Comparison of ENCODE assay signal across 11 cellular contexts in the genomic region with DNA sequence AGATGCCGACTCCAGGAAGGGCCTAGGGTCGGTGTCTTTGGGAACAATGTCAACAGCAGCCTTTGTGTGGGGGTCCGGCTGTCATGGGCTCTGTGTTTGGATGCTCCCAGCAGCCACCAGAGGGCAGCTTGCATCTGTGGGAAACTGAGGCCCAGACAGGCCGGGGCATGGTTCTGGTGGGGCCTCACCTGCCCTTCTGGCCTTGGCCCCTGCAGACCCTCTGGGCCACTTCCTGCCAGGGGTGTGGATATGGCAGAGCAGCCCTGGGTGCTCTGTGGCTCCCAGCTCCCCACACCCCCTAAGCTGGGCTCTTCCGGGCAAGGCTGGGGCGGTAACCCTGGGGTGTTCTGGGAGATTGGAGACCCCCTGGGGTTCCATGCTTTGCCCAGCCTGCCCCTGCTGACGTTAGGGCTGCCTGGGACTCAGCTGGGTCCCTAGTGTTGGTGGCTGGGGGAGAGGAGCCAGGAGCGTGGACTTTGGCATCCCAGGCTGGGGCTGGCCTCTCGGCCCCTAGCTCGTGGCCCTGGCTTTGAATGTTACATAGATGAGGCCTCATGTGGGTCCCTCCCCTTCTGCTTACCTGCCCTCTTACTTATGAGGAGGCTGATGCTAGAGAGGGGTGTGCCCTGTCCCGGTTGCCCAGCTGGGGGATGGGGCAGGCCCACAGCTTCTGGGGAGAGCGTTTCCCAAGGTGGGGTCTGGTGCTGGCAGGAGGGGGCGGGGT. TPM values are rescaled to one million over a fixed set of nuclear protein-coding genes. Genes with fewer than 3 reads are reported as not detected.
DNase-seq lines count a peak whose midpoint lies in the region; ATAC-seq and TF ChIP-seq lines count a peak whose summit lies in the region.
"Had no signal": no experiment of that assay in that cellular context is flagged by ENCODE, and none has a peak within 500 bp of the region (broad histone marks: within the 10 kb centered on the region; RNA-seq: fewer than 3 reads in every experiment).

No MANE protein-coding gene starts in this region.

- CTCF ChIA-PET in GM10248 (lab: Yijun Ruan, JAX) = interaction anchor here (0.8 to 1.7 kb wide), 8 partner anchors 9 to 85 kb away, joined by 3 to 11 read pairs (median 4); no protein-coding TSS in a partner anchor
- CTCF ChIA-PET in HEK293T (lab: Yijun Ruan, JAX) = interaction anchor here (1.0 kb wide), 1 partner anchor 78 kb away, joined by 3 read pairs; no protein-coding TSS in a partner anchor

- H3K4me1 ChIP-seq in RWPE2 (ENCODE audit: insufficient read depth, poor library complexity, severe bottlenecking) (peaks cover 48% of the 10 kb centered on the region), right lobe of liver (peaks cover 2 to 93% (median 61%) of the 10 kb centered on the region in 4 donors)

- ATAC-seq in RWPE2 (ENCODE audit: low read depth) (no peak), right lobe of liver (peak; percentile 45 to 57 (median 50)), GM18861 (IDR thresholded peaks at IDR 0.05; ENCODE audit: unreplicated experiment) (no peak), HG03097 (IDR thresholded peaks at IDR 0.05; ENCODE audit: low FRiP score, unreplicated experiment) (no peak)

- H3K4me3 ChIP-seq in AG09309 (ENCODE audit: control insufficient read depth, low read depth, low read length) = no peak overlapping the region
- no peak overlapping the region for H3K4me3 ChIP-seq in RWPE2 (ENCODE audit: severe bottlenecking)
- H3K4me3 ChIP-seq in right lobe of liver = no peak overlapping the region
- H3K4me3 ChIP-seq: lower lobe of right lung had no signal

- WGBS in right lobe of liver (ENCODE audit: insufficient coverage, low coverage, low lambda C conversion rate, missing lambda C conversion rate) = 40% methylated on average over 3 of the region's 13 CpGs

- intact Hi-C loops in right lobe of liver (cut with DNase I) = no loop called here

- no peaks in the 10 kb centered on the region for H3K9me3 ChIP-seq in RWPE2 (ENCODE audit: severe bottlenecking)
- H3K9me3 ChIP-seq in right lobe of liver = no peaks in the 10 kb centered on the region
- H3K9me3 ChIP-seq: lower lobe of right lung had no signal

- TF ChIP-seq POLR2A in right lobe of liver (IDR thresholded peaks at IDR 0.05) = peak; percentile 28

- H3K36me3 ChIP-seq in RWPE2 (ENCODE audit: low read depth) (no peaks in the 10 kb centered on the region; the same call in 1 of the 2 replicates), right lobe of liver (no peaks in the 10 kb centered on the region)
- H3K36me3 ChIP-seq: lower lobe of right lung had no signal

- POLR2A ChIA-PET in GM10248 (lab: Yijun Ruan, JAX) (no interaction called here), HEK293T (lab: Yijun Ruan, JAX) (no interaction called here)

- H3K27me3 ChIP-seq in RWPE2 (ENCODE audit: insufficient read depth, poor library complexity, severe bottlenecking) (no peaks in the 10 kb centered on the region), right lobe of liver (no peaks in the 10 kb centered on the region)

- TF ChIP-seq CTCF in AG09309 (IDR thresholded peaks at IDR 0.05; ENCODE audit: control insufficient read depth, insufficient read depth, low read depth, low read length, missing control alignments) = peak; percentile 2
- peak; percentile 27 for TF ChIP-seq CTCF in GM10248 (IDR thresholded peaks at IDR 0.05; ENCODE audit: control extremely low read depth, extremely low read depth, low read depth, missing control alignments)
- TF ChIP-seq CTCF in RWPE2 (IDR thresholded peaks at IDR 0.05; ENCODE audit: poor library complexity, severe bottlenecking) = no peak
- TF ChIP-seq CTCF in right lobe of liver (IDR thresholded peaks at IDR 0.05) = no peak

- DNase-seq in AG09309 (ENCODE audit: low read depth) (no peak), GM10248 (ENCODE audit: extremely low spot score) (no peak), RWPE2 (ENCODE audit: low spot score) (no peak), right lobe of liver (peak; percentile 74 to 90 (median 85)), HK-2 (ENCODE audit: unreplicated experiment) (no peak), HEK293T (ENCODE audit: extremely low spot score) (no peak)
- DNase-seq: activated T-cell treated with anti-CD3 and anti-CD28 coated beads, Interleukin-2, amount 50 U/mL, for 48 hours; lower lobe of right lung; NCI-H2171 treated with DMSO at 0.1 percent for 48 hours had no signal

- H3K27ac ChIP-seq in RWPE2 (ENCODE audit: poor library complexity, severe bottlenecking) = peak overlapping the region; percentile 87
- peak overlapping the region; percentile 67 to 82 (median 75) for H3K27ac ChIP-seq in right lobe of liver

TF ChIP-seq in HEK293T, 16 proteins besides CTCF, POLR2A, EP300 and RAD21:
- TF ChIP-seq ARNT (IDR thresholded peaks at IDR 0.05) = no peak
- no peak for TF ChIP-seq ZNF384 (IDR thresholded peaks at IDR 0.05)
- TF ChIP-seq LEF1 (IDR thresholded peaks at IDR 0.05; ENCODE audit: borderline replicate concordance) = no peak
- TF ChIP-seq TARDBP (IDR thresholded peaks at IDR 0.05) = no peak
- TF ChIP-seq FOXA1 (IDR thresholded peaks at IDR 0.05) = no peak
- no peak for TF ChIP-seq HDGF (IDR thresholded peaks at IDR 0.05; ENCODE audit: borderline replicate concordance)
TF ChIP-seq in HEK293T: peak in this region for 0.

RNA-seq across cellular contexts. Expression of a gene that starts 38.3 kb away (rescaled TPM):
- total RNA-seq in right lobe of liver = 100 to 1,000 TPM; 105 to 165 (median 131) TPM

Comparison
In these comparisons a context has a peak if more than half of its experiments do, and no peak if none do; other contexts are left out.
1. DNase-seq: peak in right lobe of liver (3 of 3); none in AG09309 (single experiment), GM10248 (single experiment), RWPE2 (single experiment), HK-2 (single experiment) and HEK293T (single experiment).
2. CTCF ChIP-seq: peak in AG09309 (single experiment) and GM10248 (single experiment); none in RWPE2 (single experiment) and right lobe of liver (0 of 4).
3. ATAC-seq: peak in right lobe of liver (4 of 4); none in RWPE2 (single experiment), GM18861 (single experiment) and HG03097 (single experiment).